Comparison of ENCODE assay signal across 1 cellular context in genomic region chr3:25664810-25665645, GRCh38.
TF ChIP-seq lines count a peak whose summit lies in the region.

Gene TOP2B, minus strand, starts transcription at chr3:25664907. Its CDS starts 610 bp downstream, at chr3:25664297.

TF ChIP-seq in GM12878, 131 proteins besides CTCF, POLR2A, EP300 and RAD21 (continued from another document):
- peak; percentile 90 for TF ChIP-seq CHD2 (IDR thresholded peaks at IDR 0.05; ENCODE audit: borderline replicate concordance, low read depth, low read length)
- TF ChIP-seq CEBPB (IDR thresholded peaks at IDR 0.05; ENCODE audit: borderline replicate concordance in 1 of 2, low read depth in 2 of 2, low read length in 2 of 2), result peak in 1 of 2 experiments; percentile 89; a peak in 1 of 4 replicates
- peak; percentile 81 to 87 for TF ChIP-seq IKZF2 (IDR thresholded peaks at IDR 0.05)
- no peak; the same call in 1 of the 2 replicates for TF ChIP-seq ZBTB33 (IDR thresholded peaks at IDR 0.05)
- TF ChIP-seq BCL3 (IDR thresholded peaks at IDR 0.05; ENCODE audit: borderline replicate concordance, insufficient read depth, low read depth, low read length, poor library complexity, severe bottlenecking), result no peak
- 0 out of 2 replicates have a peak, but pooled peaks have one; percentile 14 for TF ChIP-seq TAF1 (IDR thresholded peaks at IDR 0.05; ENCODE audit: borderline replicate concordance, low read depth, low read length)
- no peak for TF ChIP-seq BACH1 (IDR thresholded peaks at IDR 0.05; ENCODE audit: borderline replicate concordance)
- peak; percentile 85; the same call in 1 of the 2 replicates for TF ChIP-seq MTA3 (IDR thresholded peaks at IDR 0.05; ENCODE audit: borderline replicate concordance, low read length)
- TF ChIP-seq NFYA (IDR thresholded peaks at IDR 0.05; ENCODE audit: borderline replicate concordance, low read depth, low read length), result peak; percentile 72; the same call in 1 of the 2 replicates
- peak; percentile 78 for TF ChIP-seq SKIL (IDR thresholded peaks at IDR 0.05; ENCODE audit: low read depth, poor library complexity, severe bottlenecking)
- TF ChIP-seq SP1 (IDR thresholded peaks at IDR 0.05; ENCODE audit: low read depth, low read length), result peak; percentile 95
- TF ChIP-seq TCF7 (IDR thresholded peaks at IDR 0.05; ENCODE audit: borderline replicate concordance), result no peak
- TF ChIP-seq CREM (IDR thresholded peaks at IDR 0.05; ENCODE audit: low read depth), result peak; percentile 99
- TF ChIP-seq NR2F1 (conservative IDR thresholded peaks at IDR 0.05), result peak; percentile 71
- TF ChIP-seq RAD51 (IDR thresholded peaks at IDR 0.05), result peak; percentile 81
- no peak for TF ChIP-seq ZNF217 (IDR thresholded peaks at IDR 0.05)
- TF ChIP-seq IRF3 (IDR thresholded peaks at IDR 0.05), result peak; percentile 78
- peak; percentile 98 for TF ChIP-seq NBN (IDR thresholded peaks at IDR 0.05)
TF ChIP-seq in GM12878: peak in this region for 49.
